In genomic region chr5:78908173-78908901, GRCh38 we compare ENCODE assay signal across 8 cellular contexts.
A peak's percentile ranks its signal among the peaks of the same experiment; 100 is the strongest.
DNase-seq lines count a peak whose midpoint lies in the region; ATAC-seq, FAIRE-seq and TF ChIP-seq lines count a peak whose summit lies in the region.

No MANE protein-coding gene starts in this region.

- BruUV-seq in K562 (replicated peaks; lab: Mats Ljungman, UMichigan): no TSS peak

- H3K36me3 ChIP-seq in K562 (ENCODE audit: control insufficient read depth, insufficient read depth, low read length): no peaks in the 10 kb centered on the region
- H3K36me3 ChIP-seq in testis (ENCODE audit: low read depth, missing control alignments): no peaks in the 10 kb centered on the region

- no peak overlapping the region for H3K27ac ChIP-seq in K562 (ENCODE audit: extremely low read depth, low read depth, low read length)
- peak overlapping the region in 1 of 2 donors; percentile 26 for H3K27ac ChIP-seq in testis

- H3K9ac ChIP-seq in K562 (ENCODE audit: insufficient read depth in 1 of 2, low read depth in 2 of 2, low read length in 2 of 2): no peak overlapping the region

- H3K4me3 ChIP-seq in K562 (no peak overlapping the region), testis (no peak overlapping the region)

- H3K27me3 ChIP-seq in K562 (ENCODE audit: control insufficient read depth in 2 of 2, insufficient read depth in 2 of 2, low read length in 2 of 2) (peaks cover 0 to 6% of the 10 kb centered on the region in 2 experiments; a peak in 2 of 5 replicates), testis (no peaks in the 10 kb centered on the region)

- no peaks in the 10 kb centered on the region for H3K9me1 ChIP-seq in K562 (ENCODE audit: control insufficient read depth, insufficient read depth, low read length)

- no peak for TF ChIP-seq CTCF in K562 (IDR thresholded peaks at IDR 0.05 in 2 of 3, conservative IDR thresholded peaks at IDR 0.05 in 1 of 3; ENCODE audit: insufficient read depth in 2 of 3, low read depth in 1 of 3, low read length in 3 of 3)
- TF ChIP-seq CTCF in testis (IDR thresholded peaks at IDR 0.05): no peak

- in situ Hi-C loops in K562 (cut with MboI): no loop called here

- no peak for ATAC-seq in K562
- ATAC-seq in GM19324 (IDR thresholded peaks at IDR 0.05; ENCODE audit: low FRiP score, unreplicated experiment): no peak
- no peak for ATAC-seq in GM21737 (IDR thresholded peaks at IDR 0.05; ENCODE audit: unreplicated experiment)

- FAIRE-seq in K562 (lab: Jason Lieb, UNC): no peak

- TF ChIP-seq RAD21 in K562 (CRISPR knock-in tag; conservative IDR thresholded peaks at IDR 0.05 in 1 of 2, IDR thresholded peaks at IDR 0.05 in 1 of 2): no peak

- DNase-seq in COLO668 (lab: John Stamatoyannopoulos, UW; ENCODE audit: unreplicated experiment) (peak; percentile 74), NCI-H1694 treated with DMSO at 0.1 percent for 48 hours (lab: John Stamatoyannopoulos, UW) (peak; percentile 65), K562 (ENCODE audit: extremely low read depth in 1 of 4, low spot score in 3 of 4) (no peak), islet precursor cell (peak; percentile 94), testis (peak; percentile 21), HUDEP-2 (lab: John Stamatoyannopoulos, UW; ENCODE audit: unreplicated experiment in 76 of 76) (no peak)

- TF ChIP-seq EP300 in K562 (IDR thresholded peaks at IDR 0.05; ENCODE audit: low read length): no peak

- intact Hi-C loops in K562 (cut with micrococcal nuclease): no loop called here
- intact Hi-C loops in testis (cut with DNase I; ENCODE audit: low total_unique reads): no loop called here

- 11% methylated on average over 10 of the region's 10 CpGs for WGBS in K562 (ENCODE audit: insufficient coverage, low coverage, missing lambda C conversion rate)
- WGBS in testis, 2 donors: 23 to 40% methylated on average over 10 of the region's 10 CpGs

- POLR2A ChIA-PET in K562 (lab: Yijun Ruan, JAX): no interaction called here

- CTCF ChIA-PET in K562 (lab: Yijun Ruan, JAX; ENCODE audit: low intra/inter-chr PET ratio): no interaction called here

- no peak overlapping the region for H3K4me2 ChIP-seq in K562 (ENCODE audit: insufficient read depth, low read length)

- no peak for TF ChIP-seq POLR2A in K562 (conservative IDR thresholded peaks at IDR 0.05)
- TF ChIP-seq POLR2A in testis (IDR thresholded peaks at IDR 0.05): no peak

- H4K20me1 ChIP-seq in K562 (replicated peaks; ENCODE audit: control insufficient read depth, insufficient read depth, low read length): no peaks in the 10 kb centered on the region

- H3K79me2 ChIP-seq in K562 (ENCODE audit: control insufficient read depth, insufficient read depth, low read length): no peaks in the 10 kb centered on the region

- H3K4me1 ChIP-seq in K562 (replicated peaks in 1 of 2; ENCODE audit: control insufficient read depth in 2 of 2, insufficient read depth in 2 of 2, low read length in 2 of 2) (no peaks in the 10 kb centered on the region; a peak in 1 of 5 replicates), testis (peaks cover 7% of the 10 kb centered on the region)

- no peak overlapping the region for H2AFZ ChIP-seq in K562 (ENCODE audit: low read depth, low read length)

- H3K9me3 ChIP-seq in K562 (replicated peaks; ENCODE audit: control insufficient read depth, insufficient read depth, low read depth, low read length): no peaks in the 10 kb centered on the region
- H3K9me3 ChIP-seq in testis: no peaks in the 10 kb centered on the region

TF ChIP-seq in K562, 482 proteins besides CTCF, POLR2A, EP300 and RAD21 (continues in another document):
- TF ChIP-seq FOXM1 (IDR thresholded peaks at IDR 0.05; ENCODE audit: low read depth): no peak
- no peak for TF ChIP-seq FOXM1 (CRISPR knock-in tag; IDR thresholded peaks at IDR 0.05; ENCODE audit: low read depth)
- peak; percentile 72; the same call in 1 of the 2 replicates for TF ChIP-seq SOX6 (IDR thresholded peaks at IDR 0.05)
- TF ChIP-seq ZNF384 (IDR thresholded peaks at IDR 0.05; ENCODE audit: low read depth, low read length): 0 out of 2 replicates have a peak, but pooled peaks have one; percentile 24
- no peak for TF ChIP-seq RBFOX2 (IDR thresholded peaks at IDR 0.05; ENCODE audit: low read depth, low read length)
- TF ChIP-seq HCFC1 (IDR thresholded peaks at IDR 0.05; ENCODE audit: low read depth, low read length): no peak
- TF ChIP-seq KLF6 (CRISPR knock-in tag; IDR thresholded peaks at IDR 0.05; ENCODE audit: borderline replicate concordance): no peak
- TF ChIP-seq FOXA3 (CRISPR knock-in tag; conservative IDR thresholded peaks at IDR 0.05 in 1 of 2, IDR thresholded peaks at IDR 0.05 in 1 of 2): peak in 1 of 2 experiments; percentile 38; a peak in 1 of 4 replicates
- no peak for TF ChIP-seq ZNF77 (CRISPR knock-in tag; IDR thresholded peaks at IDR 0.05)
- TF ChIP-seq VEZF1 (CRISPR knock-in tag; IDR thresholded peaks at IDR 0.05): 0 out of 2 replicates have a peak, but pooled peaks have one; percentile 11
- TF ChIP-seq ZFP36 (IDR thresholded peaks at IDR 0.05; ENCODE audit: low read depth, low read length, partially characterized antibody): peak; percentile 4
- no peak for TF ChIP-seq RFX1 (IDR thresholded peaks at IDR 0.05)
- no peak for TF ChIP-seq POLR3A (IDR thresholded peaks at IDR 0.05; ENCODE audit: borderline replicate concordance, extremely low read depth, insufficient read depth, insufficient read length)
- no peak for TF ChIP-seq KHSRP (IDR thresholded peaks at IDR 0.05)
- no peak for TF ChIP-seq BRF2 (IDR thresholded peaks at IDR 0.05; ENCODE audit: borderline replicate concordance, insufficient read depth, insufficient read length)
- 0 out of 6 replicates have a peak, but pooled peaks of 1 of the 3 experiments have one; percentile 3 for TF ChIP-seq ZBTB11 (CRISPR knock-in tag; IDR thresholded peaks at IDR 0.05)
- no peak for TF ChIP-seq SMAD1 (IDR thresholded peaks at IDR 0.05; ENCODE audit: low read depth, low read length, partially characterized antibody)

Comparison
In these comparisons a context has a peak if more than half of its experiments do, and no peak if none do; other contexts are left out.
1. DNase-seq: peak in COLO668 (single experiment), NCI-H1694 treated with DMSO at 0.1 percent for 48 hours (single experiment), islet precursor cell (single experiment) and testis (single experiment); none in K562 (0 of 4) and HUDEP-2 (0 of 76).